ENCODE assay signal across 8 cellular contexts in the genomic region with DNA sequence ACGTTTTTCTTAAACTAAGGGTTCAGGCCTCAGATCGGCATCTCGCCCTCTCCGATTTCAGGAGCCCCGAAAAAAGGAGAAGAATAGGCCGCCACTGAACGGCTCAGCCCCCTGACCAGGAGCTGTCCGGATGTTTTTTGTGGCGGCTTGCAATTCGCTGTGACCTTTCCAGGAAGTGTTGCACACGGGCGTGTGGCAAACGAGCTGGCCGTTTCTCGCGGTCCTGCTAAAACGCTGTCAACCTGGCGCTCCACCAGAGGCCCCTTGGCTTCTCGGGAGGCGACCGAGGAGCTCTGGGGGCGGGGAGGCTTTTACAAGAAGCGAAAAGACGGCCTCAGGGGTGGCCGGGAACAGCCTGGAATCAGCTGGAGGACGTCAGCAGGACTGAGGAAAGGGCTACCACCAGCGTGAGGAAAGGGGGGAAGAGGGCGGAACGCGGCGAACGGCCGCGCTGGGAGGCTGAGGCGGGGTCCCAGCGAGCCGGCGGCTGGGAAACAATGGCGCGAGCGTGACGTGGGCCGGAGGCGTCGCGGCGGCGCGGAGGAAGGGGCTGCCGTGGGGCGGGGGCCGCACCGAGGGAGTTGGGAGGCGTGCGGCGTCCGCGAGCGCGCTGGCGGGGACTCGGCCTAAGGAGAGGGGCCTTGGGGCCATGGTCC. TPM values are rescaled to one million over a fixed set of nuclear protein-coding genes. Genes with fewer than 3 reads are reported as not detected.
A peak's percentile ranks its signal among the peaks of the same experiment; 100 is the strongest.
DNase-seq lines count a peak whose midpoint lies in the region; ATAC-seq, FAIRE-seq and TF ChIP-seq lines count a peak whose summit lies in the region.

No MANE protein-coding gene starts in this region.

- H3K27ac Mint-ChIP-seq in T-helper 17 cell: peak overlapping the region; percentile 94
- peak overlapping the region; percentile 95 for H3K27ac Mint-ChIP-seq in astrocyte (ENCODE audit: unreplicated experiment)

- DNase-seq in GM06990 (ENCODE audit: extremely low read depth, insufficient read length) (peak; percentile 79), H7 (peak; percentile 65), MM.1S (peak; percentile 77), T-helper 17 cell (peak; percentile 23 to 25 (median 23)), astrocyte (ENCODE audit: low read depth) (peak; percentile 72), hepatic stellate cell (ENCODE audit: low spot score) (peak; percentile 49), OCI-M2 (lab: John Stamatoyannopoulos, UW; ENCODE audit: unreplicated experiment) (no peak)

- peaks cover 9% of the 10 kb centered on the region; the same call in 1 of the 2 replicates for H3F3A ChIP-seq in MM.1S (ENCODE audit: insufficient read depth, low read length)

- H3K9me2 ChIP-seq in MM.1S (replicated peaks; ENCODE audit: insufficient read depth, low read length): no peaks in the 10 kb centered on the region

- H3K27ac ChIP-seq in MM.1S (ENCODE audit: low read length) (peak overlapping the region; percentile 80; the same call in 1 of the 2 replicates), astrocyte (ENCODE audit: low read depth, low read length) (peak overlapping the region; percentile 84), rectal smooth muscle tissue (ENCODE audit: low read depth, low read length) (peak overlapping the region; percentile 97)

- H3K36me3 ChIP-seq in GM06990 (ENCODE audit: control insufficient read depth, insufficient read depth, low read length) (no peaks in the 10 kb centered on the region), H7 (replicated peaks; ENCODE audit: control insufficient read depth, insufficient read depth, low read length) (no peaks in the 10 kb centered on the region), MM.1S (replicated peaks; ENCODE audit: insufficient read depth, low read length) (no peaks in the 10 kb centered on the region), astrocyte (ENCODE audit: insufficient read depth, low read length) (no peaks in the 10 kb centered on the region), rectal smooth muscle tissue (ENCODE audit: control insufficient read depth, insufficient read depth, low read length) (no peaks in the 10 kb centered on the region)

- H3K27me3 ChIP-seq in GM06990 (replicated peaks; ENCODE audit: control insufficient read depth, insufficient read depth, low read length) (no peaks in the 10 kb centered on the region), H7 (ENCODE audit: control insufficient read depth, insufficient read depth, low read length) (peaks cover 3% of the 10 kb centered on the region), MM.1S (replicated peaks; ENCODE audit: insufficient read depth, low read length) (no peaks in the 10 kb centered on the region), astrocyte (ENCODE audit: insufficient read depth, low read length) (no peaks in the 10 kb centered on the region), rectal smooth muscle tissue (ENCODE audit: control insufficient read depth, insufficient read depth, low read length) (no peaks in the 10 kb centered on the region)

- H3K4me3 Mint-ChIP-seq in T-helper 17 cell: peak overlapping the region; percentile 99
- peak overlapping the region; percentile 96 for H3K4me3 Mint-ChIP-seq in astrocyte (ENCODE audit: unreplicated experiment)

- H3K27me3 Mint-ChIP-seq in T-helper 17 cell (no peaks in the 10 kb centered on the region), astrocyte (ENCODE audit: low read depth, unreplicated experiment) (no peaks in the 10 kb centered on the region)

- no peaks in the 10 kb centered on the region; the same call in 1 of the 2 replicates for H4K20me1 ChIP-seq in MM.1S (ENCODE audit: insufficient read depth, low read length)
- H4K20me1 ChIP-seq in astrocyte (ENCODE audit: insufficient read depth, low read length): peaks cover 39% of the 10 kb centered on the region

- H3K9ac ChIP-seq in MM.1S (ENCODE audit: low read length) (peak overlapping the region; percentile 96), astrocyte (ENCODE audit: low read length) (peak overlapping the region; percentile 91), rectal smooth muscle tissue (ENCODE audit: low read length) (peak overlapping the region; percentile 96)

- H3K4me1 Mint-ChIP-seq in T-helper 17 cell (peaks cover 26% of the 10 kb centered on the region), astrocyte (ENCODE audit: low read depth, unreplicated experiment) (peaks cover 14% of the 10 kb centered on the region)

- TF ChIP-seq CTCF in GM06990 (IDR thresholded peaks at IDR 0.05; ENCODE audit: insufficient read depth, low read length, poor library complexity, severe bottlenecking): no peak
- TF ChIP-seq CTCF in MM.1S (IDR thresholded peaks at IDR 0.05; ENCODE audit: low read length): no peak
- no peak for TF ChIP-seq CTCF in astrocyte (IDR thresholded peaks at IDR 0.05; ENCODE audit: insufficient read depth, low read depth, low read length)

- no peak for FAIRE-seq in astrocyte (lab: Jason Lieb, UNC)

- H3K4me2 ChIP-seq in MM.1S (ENCODE audit: low read depth, low read length) (peak overlapping the region; percentile 95), astrocyte (ENCODE audit: low read length) (peak overlapping the region; percentile 91)

- H3K9me3 ChIP-seq in MM.1S (replicated peaks; ENCODE audit: insufficient read depth, low read length) (no peaks in the 10 kb centered on the region), T-helper 17 cell (ENCODE audit: control insufficient read depth, low read length, poor library complexity, severe bottlenecking) (no peaks in the 10 kb centered on the region), astrocyte (ENCODE audit: insufficient read depth, low read depth, low read length) (no peaks in the 10 kb centered on the region)

- H3K9me3 Mint-ChIP-seq in astrocyte (ENCODE audit: unreplicated experiment): no peaks in the 10 kb centered on the region

- H3K36me3 Mint-ChIP-seq in T-helper 17 cell (ENCODE audit: low read depth): peaks cover 7% of the 10 kb centered on the region
- no peaks in the 10 kb centered on the region for H3K36me3 Mint-ChIP-seq in astrocyte (ENCODE audit: low read depth, unreplicated experiment)

- H2AFZ ChIP-seq in MM.1S (ENCODE audit: low read length) (peak overlapping the region; percentile 51), astrocyte (ENCODE audit: low read depth, low read length) (peak overlapping the region; percentile 65)

- ATAC-seq in T-helper 17 cell: peak; percentile 59

- H3K79me2 ChIP-seq in MM.1S (ENCODE audit: low read length): peaks cover 53% of the 10 kb centered on the region
- H3K79me2 ChIP-seq in astrocyte (ENCODE audit: insufficient read depth, low read length): peaks cover 50% of the 10 kb centered on the region

- H3K4me1 ChIP-seq in MM.1S (ENCODE audit: low read length) (peaks cover 25% of the 10 kb centered on the region), astrocyte (ENCODE audit: insufficient read depth, low read length) (peaks cover 16% of the 10 kb centered on the region), rectal smooth muscle tissue (ENCODE audit: control insufficient read depth, insufficient read depth, low read length) (peaks cover 5% of the 10 kb centered on the region)

- H3K4me3 ChIP-seq in GM06990 (replicated peaks; ENCODE audit: low read depth, low read length) (peak overlapping the region; percentile 92), H7 (ENCODE audit: insufficient read depth, low read depth, low read length) (peak overlapping the region; percentile 87), MM.1S (ENCODE audit: low read length) (peak overlapping the region; percentile 97), astrocyte (ENCODE audit: insufficient read depth, low read depth, low read length) (peak overlapping the region; percentile 84), rectal smooth muscle tissue (ENCODE audit: low read length) (peak overlapping the region; percentile 92)

RNA-seq across cellular contexts. Expression of a gene that starts 0.5 kb away (rescaled TPM):
- 40.4 and 44.6 TPM in 2 replicates for total RNA-seq in H7 (2014; rRNA removed; shearing (Covaris generic))
- total RNA-seq in T-helper 17 cell: 10 to 100 TPM; 49.1 to 58.0 TPM
- total RNA-seq in astrocyte: 89.4 and 113 TPM in 2 replicates

RNA-seq across cellular contexts. Expression of a gene that starts 53.1 kb away (rescaled TPM):
- total RNA-seq in H7 (2014; rRNA removed; shearing (Covaris generic)): not detected in 2 replicates
- not detected for total RNA-seq in T-helper 17 cell
- total RNA-seq in astrocyte: not detected in 2 replicates
